Comparison of ENCODE assay signal across 1 cellular context in the genomic region with DNA sequence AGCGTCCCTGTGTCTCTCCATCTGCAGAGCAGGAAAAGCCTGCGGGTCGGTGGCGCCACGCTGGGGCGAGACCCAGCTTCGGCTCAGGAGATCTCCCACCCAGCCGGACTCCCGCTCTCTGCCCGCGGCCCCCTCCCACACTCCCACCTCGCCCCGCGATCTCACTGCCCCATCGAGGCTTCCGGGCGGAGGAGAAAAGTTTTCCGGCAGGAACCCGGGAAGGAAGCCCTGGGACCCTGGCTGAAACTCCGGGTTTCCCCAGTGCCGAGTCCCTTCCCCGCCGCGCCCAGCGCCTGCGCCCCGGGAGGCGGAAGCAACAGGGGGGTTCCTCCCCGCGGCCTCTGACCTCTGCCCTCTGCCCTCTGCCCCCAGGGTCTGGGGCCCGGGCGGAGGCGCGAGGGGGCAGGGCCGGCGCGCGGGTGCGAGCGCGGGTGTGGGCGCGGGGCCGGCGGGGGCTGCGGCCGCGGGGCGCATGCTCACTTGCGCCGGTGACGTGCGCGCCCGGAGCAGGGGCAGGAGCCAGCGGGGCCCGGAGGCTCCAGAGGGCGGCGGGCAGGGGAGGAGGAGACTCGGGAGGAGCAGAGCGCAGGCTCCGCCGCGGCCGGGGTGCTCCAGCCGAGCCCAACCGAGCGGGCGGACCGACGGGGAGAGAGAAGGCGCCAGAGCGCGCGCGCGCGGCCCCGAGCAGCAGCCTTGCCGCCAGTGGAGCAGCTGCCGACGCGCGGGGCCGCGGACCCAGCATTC.
TF ChIP-seq lines count a peak whose summit lies in the region.

A gene (plus strand): TSS at position 541 of the 744 bp plus-strand sequence. CDS start 379 bp downstream, outside the sequence.

TF ChIP-seq in HepG2, 621 proteins besides CTCF, POLR2A, EP300 and RAD21 (continued from another document and continues in another):
- TF ChIP-seq, protein P1, sequence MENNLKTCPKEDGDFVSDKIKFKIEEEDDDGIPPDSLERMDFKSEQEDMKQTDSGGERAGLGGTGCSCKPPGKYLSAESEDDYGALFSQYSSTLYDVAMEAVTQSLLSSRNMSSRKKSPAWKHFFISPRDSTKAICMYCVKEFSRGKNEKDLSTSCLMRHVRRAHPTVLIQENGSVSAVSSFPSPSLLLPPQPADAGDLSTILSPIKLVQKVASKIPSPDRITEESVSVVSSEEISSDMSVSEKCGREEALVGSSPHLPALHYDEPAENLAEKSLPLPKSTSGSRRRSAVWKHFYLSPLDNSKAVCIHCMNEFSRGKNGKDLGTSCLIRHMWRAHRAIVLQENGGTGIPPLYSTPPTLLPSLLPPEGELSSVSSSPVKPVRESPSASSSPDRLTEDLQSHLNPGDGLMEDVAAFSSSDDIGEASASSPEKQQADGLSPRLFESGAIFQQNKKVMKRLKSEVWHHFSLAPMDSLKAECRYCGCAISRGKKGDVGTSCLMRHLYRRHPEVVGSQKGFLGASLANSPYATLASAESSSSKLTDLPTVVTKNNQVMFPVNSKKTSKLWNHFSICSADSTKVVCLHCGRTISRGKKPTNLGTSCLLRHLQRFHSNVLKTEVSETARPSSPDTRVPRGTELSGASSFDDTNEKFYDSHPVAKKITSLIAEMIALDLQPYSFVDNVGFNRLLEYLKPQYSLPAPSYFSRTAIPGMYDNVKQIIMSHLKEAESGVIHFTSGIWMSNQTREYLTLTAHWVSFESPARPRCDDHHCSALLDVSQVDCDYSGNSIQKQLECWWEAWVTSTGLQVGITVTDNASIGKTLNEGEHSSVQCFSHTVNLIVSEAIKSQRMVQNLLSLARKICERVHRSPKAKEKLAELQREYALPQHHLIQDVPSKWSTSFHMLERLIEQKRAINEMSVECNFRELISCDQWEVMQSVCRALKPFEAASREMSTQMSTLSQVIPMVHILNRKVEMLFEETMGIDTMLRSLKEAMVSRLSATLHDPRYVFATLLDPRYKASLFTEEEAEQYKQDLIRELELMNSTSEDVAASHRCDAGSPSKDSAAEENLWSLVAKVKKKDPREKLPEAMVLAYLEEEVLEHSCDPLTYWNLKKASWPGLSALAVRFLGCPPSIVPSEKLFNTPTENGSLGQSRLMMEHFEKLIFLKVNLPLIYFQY (CRISPR knock-in tag; IDR thresholded peaks at IDR 0.05; ENCODE audit: borderline replicate concordance), result peak; percentile 18; the same call in 1 of the 2 replicates
- TF ChIP-seq FIP1L1 (IDR thresholded peaks at IDR 0.05; ENCODE audit: borderline replicate concordance, insufficient read depth, low read depth, low read length) (no peak), ZFP36 (IDR thresholded peaks at IDR 0.05; ENCODE audit: borderline replicate concordance, low read depth, low read length, partially characterized antibody) (no peak), PHF21A (CRISPR knock-in tag; IDR thresholded peaks at IDR 0.05) (no peak), ZNF839 (CRISPR knock-in tag; IDR thresholded peaks at IDR 0.05; ENCODE audit: borderline replicate concordance) (no peak), ZNF101 (CRISPR knock-in tag; IDR thresholded peaks at IDR 0.05; ENCODE audit: borderline replicate concordance, low read depth) (no peak), ZNF709 (CRISPR knock-in tag; IDR thresholded peaks at IDR 0.05) (0 out of 2 replicates have a peak, but pooled peaks have one; percentile 42), NR3C1 (CRISPR knock-in tag; IDR thresholded peaks at IDR 0.05) (no peak), NAIF1 (CRISPR knock-in tag; IDR thresholded peaks at IDR 0.05; ENCODE audit: borderline replicate concordance) (no peak), PCBP2 (optimal IDR thresholded peaks at IDR 0.05; ENCODE audit: low read depth, low read length, poor library complexity, severe bottlenecking) (no peak), TARDBP (CRISPR knock-in tag; IDR thresholded peaks at IDR 0.05) (peak; percentile 92), MIER3 (CRISPR knock-in tag; IDR thresholded peaks at IDR 0.05; ENCODE audit: borderline replicate concordance) (no peak), MTA3 (CRISPR knock-in tag; IDR thresholded peaks at IDR 0.05) (no peak), PAF1 (CRISPR knock-in tag; IDR thresholded peaks at IDR 0.05) (no peak), ZBTB8A (CRISPR knock-in tag; IDR thresholded peaks at IDR 0.05; ENCODE audit: borderline replicate concordance, low read depth) (peak; percentile 51; the same call in 1 of the 2 replicates), SPEN (CRISPR knock-in tag; IDR thresholded peaks at IDR 0.05; ENCODE audit: low read depth) (peak; percentile 39; the same call in 1 of the 2 replicates), THYN1 (CRISPR knock-in tag; IDR thresholded peaks at IDR 0.05; ENCODE audit: borderline replicate concordance, low read depth) (no peak), TGIF2 (CRISPR knock-in tag; IDR thresholded peaks at IDR 0.05) (no peak; the same call in 1 of the 2 replicates), EEA1 (CRISPR knock-in tag; IDR thresholded peaks at IDR 0.05; ENCODE audit: borderline replicate concordance) (no peak), MXI1 (IDR thresholded peaks at IDR 0.05; ENCODE audit: borderline replicate concordance, low read depth, low read length) (0 out of 3 replicates have a peak, but pooled peaks have one; percentile 43), ZFP36L1 (CRISPR knock-in tag; IDR thresholded peaks at IDR 0.05) (no peak), ARHGAP35 (CRISPR knock-in tag; IDR thresholded peaks at IDR 0.05; ENCODE audit: borderline replicate concordance) (0 out of 2 replicates have a peak, but pooled peaks have one; percentile 39), ZNF761 (CRISPR knock-in tag; conservative IDR thresholded peaks at IDR 0.05) (peak; percentile 69), HMGA1 (CRISPR knock-in tag; conservative IDR thresholded peaks at IDR 0.05) (no peak), ZNF674 (CRISPR knock-in tag; IDR thresholded peaks at IDR 0.05; ENCODE audit: low read depth) (peak; percentile 89; the same call in 1 of the 2 replicates), ZNF326 (CRISPR knock-in tag; IDR thresholded peaks at IDR 0.05; ENCODE audit: borderline replicate concordance) (no peak), EHMT2 (IDR thresholded peaks at IDR 0.05; ENCODE audit: borderline replicate concordance, low read depth, low read length) (no peak), ZFP90 (CRISPR knock-in tag; IDR thresholded peaks at IDR 0.05; ENCODE audit: borderline replicate concordance) (peak; percentile 41; the same call in 1 of the 2 replicates), NR2F2 (IDR thresholded peaks at IDR 0.05; ENCODE audit: borderline replicate concordance, low read depth) (peak; percentile 96), ZBTB7A (CRISPR knock-in tag; IDR thresholded peaks at IDR 0.05) (peak; percentile 57; the same call in 1 of the 2 replicates), ERF (CRISPR knock-in tag; IDR thresholded peaks at IDR 0.05) (peak; percentile 19; the same call in 1 of the 2 replicates), ZNF782 (CRISPR knock-in tag; IDR thresholded peaks at IDR 0.05; ENCODE audit: borderline replicate concordance) (0 out of 2 replicates have a peak, but pooled peaks have one; percentile 34)
- TF ChIP-seq, protein P2, sequence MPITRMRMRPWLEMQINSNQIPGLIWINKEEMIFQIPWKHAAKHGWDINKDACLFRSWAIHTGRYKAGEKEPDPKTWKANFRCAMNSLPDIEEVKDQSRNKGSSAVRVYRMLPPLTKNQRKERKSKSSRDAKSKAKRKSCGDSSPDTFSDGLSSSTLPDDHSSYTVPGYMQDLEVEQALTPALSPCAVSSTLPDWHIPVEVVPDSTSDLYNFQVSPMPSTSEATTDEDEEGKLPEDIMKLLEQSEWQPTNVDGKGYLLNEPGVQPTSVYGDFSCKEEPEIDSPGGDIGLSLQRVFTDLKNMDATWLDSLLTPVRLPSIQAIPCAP (CRISPR knock-in tag; IDR thresholded peaks at IDR 0.05; ENCODE audit: low read depth), result no peak
- TF ChIP-seq, protein P3, sequence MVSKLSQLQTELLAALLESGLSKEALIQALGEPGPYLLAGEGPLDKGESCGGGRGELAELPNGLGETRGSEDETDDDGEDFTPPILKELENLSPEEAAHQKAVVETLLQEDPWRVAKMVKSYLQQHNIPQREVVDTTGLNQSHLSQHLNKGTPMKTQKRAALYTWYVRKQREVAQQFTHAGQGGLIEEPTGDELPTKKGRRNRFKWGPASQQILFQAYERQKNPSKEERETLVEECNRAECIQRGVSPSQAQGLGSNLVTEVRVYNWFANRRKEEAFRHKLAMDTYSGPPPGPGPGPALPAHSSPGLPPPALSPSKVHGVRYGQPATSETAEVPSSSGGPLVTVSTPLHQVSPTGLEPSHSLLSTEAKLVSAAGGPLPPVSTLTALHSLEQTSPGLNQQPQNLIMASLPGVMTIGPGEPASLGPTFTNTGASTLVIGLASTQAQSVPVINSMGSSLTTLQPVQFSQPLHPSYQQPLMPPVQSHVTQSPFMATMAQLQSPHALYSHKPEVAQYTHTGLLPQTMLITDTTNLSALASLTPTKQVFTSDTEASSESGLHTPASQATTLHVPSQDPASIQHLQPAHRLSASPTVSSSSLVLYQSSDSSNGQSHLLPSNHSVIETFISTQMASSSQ (IDR thresholded peaks at IDR 0.05; ENCODE audit: low read depth), result no peak
- TF ChIP-seq, protein P3 (CRISPR knock-in tag; IDR thresholded peaks at IDR 0.05; ENCODE audit: borderline replicate concordance), result peak; percentile 81
- TF ChIP-seq, protein P4, sequence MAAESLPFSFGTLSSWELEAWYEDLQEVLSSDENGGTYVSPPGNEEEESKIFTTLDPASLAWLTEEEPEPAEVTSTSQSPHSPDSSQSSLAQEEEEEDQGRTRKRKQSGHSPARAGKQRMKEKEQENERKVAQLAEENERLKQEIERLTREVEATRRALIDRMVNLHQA (CRISPR knock-in tag; IDR thresholded peaks at IDR 0.05), result no peak
- TF ChIP-seq, protein P5, sequence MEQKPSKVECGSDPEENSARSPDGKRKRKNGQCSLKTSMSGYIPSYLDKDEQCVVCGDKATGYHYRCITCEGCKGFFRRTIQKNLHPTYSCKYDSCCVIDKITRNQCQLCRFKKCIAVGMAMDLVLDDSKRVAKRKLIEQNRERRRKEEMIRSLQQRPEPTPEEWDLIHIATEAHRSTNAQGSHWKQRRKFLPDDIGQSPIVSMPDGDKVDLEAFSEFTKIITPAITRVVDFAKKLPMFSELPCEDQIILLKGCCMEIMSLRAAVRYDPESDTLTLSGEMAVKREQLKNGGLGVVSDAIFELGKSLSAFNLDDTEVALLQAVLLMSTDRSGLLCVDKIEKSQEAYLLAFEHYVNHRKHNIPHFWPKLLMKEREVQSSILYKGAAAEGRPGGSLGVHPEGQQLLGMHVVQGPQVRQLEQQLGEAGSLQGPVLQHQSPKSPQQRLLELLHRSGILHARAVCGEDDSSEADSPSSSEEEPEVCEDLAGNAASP (CRISPR knock-in tag; IDR thresholded peaks at IDR 0.05; ENCODE audit: borderline replicate concordance), result peak; percentile 65; the same call in 1 of the 2 replicates
- TF ChIP-seq, protein P6, sequence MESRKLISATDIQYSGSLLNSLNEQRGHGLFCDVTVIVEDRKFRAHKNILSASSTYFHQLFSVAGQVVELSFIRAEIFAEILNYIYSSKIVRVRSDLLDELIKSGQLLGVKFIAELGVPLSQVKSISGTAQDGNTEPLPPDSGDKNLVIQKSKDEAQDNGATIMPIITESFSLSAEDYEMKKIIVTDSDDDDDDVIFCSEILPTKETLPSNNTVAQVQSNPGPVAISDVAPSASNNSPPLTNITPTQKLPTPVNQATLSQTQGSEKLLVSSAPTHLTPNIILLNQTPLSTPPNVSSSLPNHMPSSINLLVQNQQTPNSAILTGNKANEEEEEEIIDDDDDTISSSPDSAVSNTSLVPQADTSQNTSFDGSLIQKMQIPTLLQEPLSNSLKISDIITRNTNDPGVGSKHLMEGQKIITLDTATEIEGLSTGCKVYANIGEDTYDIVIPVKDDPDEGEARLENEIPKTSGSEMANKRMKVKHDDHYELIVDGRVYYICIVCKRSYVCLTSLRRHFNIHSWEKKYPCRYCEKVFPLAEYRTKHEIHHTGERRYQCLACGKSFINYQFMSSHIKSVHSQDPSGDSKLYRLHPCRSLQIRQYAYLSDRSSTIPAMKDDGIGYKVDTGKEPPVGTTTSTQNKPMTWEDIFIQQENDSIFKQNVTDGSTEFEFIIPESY (CRISPR knock-in tag; IDR thresholded peaks at IDR 0.05), result 0 out of 2 replicates have a peak, but pooled peaks have one; percentile 9
- TF ChIP-seq, protein P7, sequence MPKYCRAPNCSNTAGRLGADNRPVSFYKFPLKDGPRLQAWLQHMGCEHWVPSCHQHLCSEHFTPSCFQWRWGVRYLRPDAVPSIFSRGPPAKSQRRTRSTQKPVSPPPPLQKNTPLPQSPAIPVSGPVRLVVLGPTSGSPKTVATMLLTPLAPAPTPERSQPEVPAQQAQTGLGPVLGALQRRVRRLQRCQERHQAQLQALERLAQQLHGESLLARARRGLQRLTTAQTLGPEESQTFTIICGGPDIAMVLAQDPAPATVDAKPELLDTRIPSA (CRISPR knock-in tag; IDR thresholded peaks at IDR 0.05; ENCODE audit: borderline replicate concordance), result no peak
- TF ChIP-seq, protein P8, sequence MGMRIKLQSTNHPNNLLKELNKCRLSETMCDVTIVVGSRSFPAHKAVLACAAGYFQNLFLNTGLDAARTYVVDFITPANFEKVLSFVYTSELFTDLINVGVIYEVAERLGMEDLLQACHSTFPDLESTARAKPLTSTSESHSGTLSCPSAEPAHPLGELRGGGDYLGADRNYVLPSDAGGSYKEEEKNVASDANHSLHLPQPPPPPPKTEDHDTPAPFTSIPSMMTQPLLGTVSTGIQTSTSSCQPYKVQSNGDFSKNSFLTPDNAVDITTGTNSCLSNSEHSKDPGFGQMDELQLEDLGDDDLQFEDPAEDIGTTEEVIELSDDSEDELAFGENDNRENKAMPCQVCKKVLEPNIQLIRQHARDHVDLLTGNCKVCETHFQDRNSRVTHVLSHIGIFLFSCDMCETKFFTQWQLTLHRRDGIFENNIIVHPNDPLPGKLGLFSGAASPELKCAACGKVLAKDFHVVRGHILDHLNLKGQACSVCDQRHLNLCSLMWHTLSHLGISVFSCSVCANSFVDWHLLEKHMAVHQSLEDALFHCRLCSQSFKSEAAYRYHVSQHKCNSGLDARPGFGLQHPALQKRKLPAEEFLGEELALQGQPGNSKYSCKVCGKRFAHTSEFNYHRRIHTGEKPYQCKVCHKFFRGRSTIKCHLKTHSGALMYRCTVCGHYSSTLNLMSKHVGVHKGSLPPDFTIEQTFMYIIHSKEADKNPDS (CRISPR knock-in tag; IDR thresholded peaks at IDR 0.05), result no peak
- TF ChIP-seq, protein P9, sequence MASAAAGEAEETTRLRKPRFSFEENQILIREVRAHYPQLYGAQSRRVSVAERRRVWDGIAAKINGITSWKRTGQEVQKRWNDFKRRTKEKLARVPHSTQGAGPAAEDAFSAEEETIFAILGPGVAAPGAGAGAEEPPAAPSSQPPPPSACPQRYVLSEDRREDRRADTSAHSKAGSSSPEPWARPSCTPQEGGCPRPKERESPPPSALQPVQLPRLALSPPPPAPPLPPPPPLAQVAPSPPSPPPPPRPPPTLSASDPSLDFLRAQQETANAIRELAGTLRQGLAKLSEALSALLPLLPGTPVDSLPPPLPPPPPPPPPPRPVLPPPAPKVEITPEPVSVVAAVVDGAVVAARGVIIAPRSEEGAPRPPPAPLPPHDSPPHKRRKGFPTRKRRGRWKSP (CRISPR knock-in tag; IDR thresholded peaks at IDR 0.05), result no peak
